In genomic region chr9:37037137-37037743, GRCh38 we compare ENCODE assay signal across 1 cellular context.
TF ChIP-seq lines count a peak whose summit lies in the region.

No MANE protein-coding gene starts in this region.

TF ChIP-seq in GM12878, 131 proteins besides CTCF, POLR2A, EP300 and RAD21 (continued from another document):
- TF ChIP-seq ZBTB40 (IDR thresholded peaks at IDR 0.05; ENCODE audit: borderline replicate concordance) = peak; percentile 67; the same call in 1 of the 2 replicates
- TF ChIP-seq MXI1 (IDR thresholded peaks at IDR 0.05; ENCODE audit: low read depth, low read length) = peak; percentile 0; the same call in 1 of the 2 replicates
- TF ChIP-seq BACH1 (IDR thresholded peaks at IDR 0.05; ENCODE audit: borderline replicate concordance) = no peak
- TF ChIP-seq PRDM15 (CRISPR knock-in tag; IDR thresholded peaks at IDR 0.05) = no peak
- TF ChIP-seq MEF2A (IDR thresholded peaks at IDR 0.05; ENCODE audit: insufficient read depth, low read depth, low read length) = no peak
- TF ChIP-seq PAX8 (IDR thresholded peaks at IDR 0.05) = no peak
